Comparison of ENCODE assay signal across 8 cellular contexts in the genomic region with DNA sequence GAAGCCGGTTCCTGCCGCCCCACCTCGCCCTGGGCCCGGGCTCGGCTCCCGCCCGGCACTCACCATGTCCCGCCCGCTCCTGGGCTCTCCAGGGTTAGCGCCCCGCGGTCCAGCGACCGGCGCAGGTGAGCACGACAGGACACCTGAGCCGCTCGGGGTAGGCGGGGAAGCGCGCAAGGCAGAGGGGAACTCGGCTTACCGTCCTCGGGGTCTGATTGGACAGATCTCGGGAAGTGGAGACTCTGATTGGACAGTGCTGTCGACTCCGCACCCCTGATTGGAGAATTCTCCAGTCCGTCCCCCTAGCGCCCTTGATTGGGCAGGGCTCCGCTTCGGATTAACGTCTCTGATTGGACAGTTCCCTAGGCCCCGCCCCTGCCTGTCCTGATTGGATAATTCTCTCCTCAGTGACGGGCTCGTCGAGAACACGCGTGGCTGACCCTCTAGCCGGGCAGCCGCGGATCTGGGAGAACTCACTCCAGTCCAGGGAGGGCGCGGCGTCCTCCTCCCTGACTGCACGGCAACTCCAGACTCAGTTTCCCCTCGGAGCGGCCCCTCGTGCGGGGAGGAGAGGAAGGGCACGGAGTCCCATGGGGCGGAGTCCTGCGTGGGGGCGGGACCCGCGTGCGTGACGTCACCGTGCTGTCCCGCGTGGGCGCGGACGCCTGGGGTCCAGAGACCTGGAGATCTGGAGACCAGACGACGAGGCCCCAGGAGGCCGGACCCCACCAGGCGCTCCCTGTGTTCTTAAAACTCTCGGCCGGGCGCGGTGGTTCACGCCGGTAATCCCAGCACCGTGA. TPM values are rescaled to one million over a fixed set of nuclear protein-coding genes. Genes with fewer than 3 reads are reported as not detected.
A peak's percentile ranks its signal among the peaks of the same experiment; 100 is the strongest.
DNase-seq lines count a peak whose midpoint lies in the region; ATAC-seq, FAIRE-seq and TF ChIP-seq lines count a peak whose summit lies in the region.

A gene (minus strand): TSS at position 197 of the 800 bp plus-strand sequence. CDS start 131 bp downstream, at position 66.

- ATAC-seq in HG02798 (IDR thresholded peaks at IDR 0.05; ENCODE audit: poor library complexity, unreplicated experiment) (peak; percentile 98), left cardiac atrium (peak; percentile 99), upper lobe of left lung (ENCODE audit: low FRiP score in 2 of 2) (peak; percentile 99 to 100)

- H3K4me1 ChIP-seq in upper lobe of left lung, result peaks cover 23 to 44% (median 25%) of the 10 kb centered on the region in 4 donors

- peak within 1 kb of the TSS; percentile 88 to 96 (median 92) for H3K27ac ChIP-seq in upper lobe of left lung

- peak within 1 kb of the TSS; percentile 74 to 98 (median 91) for H3K4me3 ChIP-seq in upper lobe of left lung

- TF ChIP-seq CTCF in upper lobe of left lung (IDR thresholded peaks at IDR 0.05), result peak in 5 of 6 experiments; percentile 5 to 61 (median 37)

- H3K36me3 ChIP-seq in upper lobe of left lung, result peaks cover 0 to 1% (median 0%) of the 10 kb centered on the region in 4 donors

- peak; percentile 99 for FAIRE-seq in GM12891 (lab: Jason Lieb, UNC)

- DNase-seq in GM12891 (ENCODE audit: insufficient read length, low spot score), result peak; percentile 99
- peak; percentile 98 for DNase-seq in NCI-H1436 treated with DMSO at 0.1 percent for 48 hours (lab: John Stamatoyannopoulos, UW)
- DNase-seq in T-helper 1 cell, result peak; percentile 95 to 100 (median 98)
- DNase-seq in amygdala (lab: John Stamatoyannopoulos, UW), result peak; percentile 82 to 99 (median 96)
- DNase-seq in left cardiac atrium, result peak; percentile 99
- peak; percentile 97 to 100 (median 99) for DNase-seq in posterior cingulate gyrus
- DNase-seq in upper lobe of left lung, result peak; percentile 96 to 97

- no peaks in the 10 kb centered on the region for H3K27me3 ChIP-seq in upper lobe of left lung

- WGBS in upper lobe of left lung, 2 donors, result 2 to 3% methylated on average over 12 of the region's 74 CpGs

- H3K9me3 ChIP-seq in upper lobe of left lung, result no peaks in the 10 kb centered on the region

- intact Hi-C loops in left cardiac atrium (cut with DNase I), result loop anchor here in 1 of 2 donors (10.0 kb wide), 1 partner anchor 60 kb away; no protein-coding TSS in a partner anchor
- intact Hi-C loops in posterior cingulate gyrus (cut with DNase I), result loop anchor here (5.0 kb wide), 1 partner anchor 43 kb away; a partner anchor contains a TSS

- no peak for TF ChIP-seq EP300 in upper lobe of left lung (IDR thresholded peaks at IDR 0.05)

- TF ChIP-seq POLR2A in GM12891 (IDR thresholded peaks at IDR 0.05; ENCODE audit: low read depth, low read length) (peak; percentile 43; the same call in 1 of the 2 replicates), upper lobe of left lung (IDR thresholded peaks at IDR 0.05) (peak in 3 of 4 donors; percentile 52 to 68 (median 55))

TF ChIP-seq in GM12891, 5 proteins besides CTCF, POLR2A, EP300 and RAD21:
- no peak for TF ChIP-seq PAX5 (IDR thresholded peaks at IDR 0.05; ENCODE audit: insufficient read depth, low read length, severe bottlenecking)
- TF ChIP-seq POU2F2 (IDR thresholded peaks at IDR 0.05; ENCODE audit: low read depth, low read length), result no peak
- peak; percentile 35; the same call in 1 of the 2 replicates for TF ChIP-seq SPI1 (IDR thresholded peaks at IDR 0.05; ENCODE audit: low read depth, low read length)
- TF ChIP-seq POLR2AphosphoS5 (IDR thresholded peaks at IDR 0.05; ENCODE audit: low read depth, low read length), result no peak
- TF ChIP-seq TAF1 (IDR thresholded peaks at IDR 0.05; ENCODE audit: low read depth, low read length), result no peak

RNA-seq across cellular contexts. Expression of the gene that starts here (rescaled TPM):
- polyA plus RNA-seq in GM12891 (2012; ENCODE audit: low read depth, missing spikeins), result 1.6 TPM
- total RNA-seq in left cardiac atrium, result 1 to 10 TPM; 2.7 to 3.5 TPM
- total RNA-seq in upper lobe of left lung, result 1 to 10 TPM; 3.1 to 7.3 (median 4.6) TPM

Comparison
In these comparisons a context has a peak if more than half of its experiments do, and no peak if none do; other contexts are left out.
1. Peak in every context shown above with its lines: DNase-seq, ATAC-seq, H3K4me3 ChIP-seq and H3K27ac ChIP-seq.